ENCODE assay signal across 24 cellular contexts in the genomic region with DNA sequence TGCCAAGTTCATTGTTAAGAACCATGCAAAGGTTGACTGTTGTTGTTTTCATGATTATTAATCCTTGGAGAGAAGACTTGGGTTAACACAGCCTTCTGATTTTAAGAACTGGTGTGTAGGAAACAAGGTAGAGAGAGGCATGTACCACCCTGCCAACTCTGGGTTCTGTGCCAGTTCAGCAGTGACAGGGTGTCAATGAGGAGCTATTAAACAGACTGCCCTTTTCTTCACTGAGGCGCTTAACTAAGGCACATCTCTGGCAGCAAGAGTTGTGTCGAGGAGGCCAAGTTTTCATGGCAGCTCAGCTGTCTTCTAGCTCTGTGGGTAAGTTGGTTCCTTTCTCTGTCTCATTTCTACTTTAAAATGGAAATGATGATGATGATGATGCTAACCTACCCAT.
"Had no signal": no experiment of that assay in that cellular context is flagged by ENCODE, and none has a peak within 500 bp of the region (broad histone marks: within the 10 kb centered on the region; RNA-seq: fewer than 3 reads in every experiment).

No MANE protein-coding gene starts in this region.

- H3K4me1 ChIP-seq: ascending aorta, breast epithelium had no signal

- H3K27me3 ChIP-seq: ascending aorta, breast epithelium, cardiac muscle cell, dorsolateral prefrontal cortex had no signal

- H3K27ac ChIP-seq: ascending aorta, breast epithelium, cardiac muscle cell, coronary artery, dorsolateral prefrontal cortex had no signal

- H3K9me3 ChIP-seq: ascending aorta, breast epithelium had no signal

- ATAC-seq: activated CD4-positive, alpha-beta T cell treated with anti-CD3 and anti-CD28 coated beads for 36 hours; activated naive CD4-positive, alpha-beta T cell treated with anti-CD3 and anti-CD28 coated beads, Interleukin-2, amount 50 U/mL, for 72 hours; activated T-cell treated with anti-CD3 and anti-CD28 coated beads, Interleukin-2, amount 50 U/mL, for 72 hours; esophagus mucosa had no signal

- H3K4me3 ChIP-seq: ascending aorta, breast epithelium, cardiac muscle cell, coronary artery, dorsolateral prefrontal cortex had no signal

- DNase-seq: activated CD4-positive, alpha-beta memory T cell treated with anti-CD3 and anti-CD28 coated beads, Interleukin-2, amount 10 ng/mL, durations not matched to agents 7 days and 5 days; activated CD4-positive, alpha-beta T cell treated with anti-CD3 and anti-CD28 coated beads for 36 hours; activated CD4-positive, alpha-beta T cell treated with anti-CD3 and anti-CD28 coated beads, Interleukin-2, amount 10 ng/mL, durations not matched to agents 24 days and 14 days; activated CD4-positive, CD25-positive, alpha-beta regulatory T cell; activated CD4-positive, CD25-positive, alpha-beta regulatory T cell treated with anti-CD3 and anti-CD28 coated beads, Interleukin-2, amount 50 U/mL, for 72 hours; activated CD8-positive, alpha-beta memory T cell treated with anti-CD3 and anti-CD28 coated beads, Interleukin-2, amount 50 U/mL, for 48 hours; activated gamma-delta T cell; activated naive CD4-positive, alpha-beta T cell; activated naive CD4-positive, alpha-beta T cell treated with anti-CD3 and anti-CD28 coated beads, Interleukin-2, amount 10 ng/mL, durations not matched to agents 7 days and 5 days; activated naive CD8-positive, alpha-beta T cell treated with anti-CD3 and anti-CD28 coated beads, Interleukin-2, amount 10 ng/mL, durations not matched to agents 7 days and 5 days; activated T-cell treated with anti-CD3 and anti-CD28 coated beads for 4 hours; activated T-cell treated with anti-CD3 and anti-CD28 coated beads, Interleukin-2, amount 50 U/mL, for 24 hours; activated T-cell treated with anti-CD3 and anti-CD28 coated beads, Interleukin-2, amount 50 U/mL, for 72 hours; dorsolateral prefrontal cortex; effector memory CD4-positive, alpha-beta T cell; endodermal cell; foreskin fibroblast; T-helper 2 cell had no signal

- H3K36me3 ChIP-seq: breast epithelium had no signal
